Comparison of ENCODE assay signal across 30 cellular contexts in the genomic region with DNA sequence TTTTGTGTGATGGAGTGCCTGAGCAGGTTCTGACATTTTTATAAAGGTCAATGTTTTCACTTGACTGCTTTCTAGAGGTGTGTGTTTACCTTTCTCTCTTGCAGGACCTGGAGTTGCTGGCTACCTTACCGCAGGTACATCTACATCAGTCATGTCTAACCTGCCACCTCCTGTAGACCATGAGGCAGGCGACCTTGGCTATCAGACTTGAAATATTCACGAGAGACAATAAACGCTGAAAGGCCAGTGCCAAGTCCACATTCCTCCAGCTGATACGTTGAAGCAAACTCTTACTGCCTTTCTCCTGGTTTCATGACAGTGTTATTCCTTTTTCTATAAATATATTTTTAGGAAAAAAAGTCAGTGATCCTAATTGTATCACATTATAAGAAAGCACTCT. TPM values are rescaled to one million over a fixed set of nuclear protein-coding genes. Genes with fewer than 3 reads are reported as not detected.
"Had no signal": no experiment of that assay in that cellular context is flagged by ENCODE, and none has a peak within 500 bp of the region (broad histone marks: within the 10 kb centered on the region; RNA-seq: fewer than 3 reads in every experiment).

No MANE protein-coding gene starts in this region.

- H3K27ac Mint-ChIP-seq: activated CD8-positive, alpha-beta T cell treated with anti-CD3 and anti-CD28 coated beads, Interleukin-2, amount 10 ng/mL, durations not matched to agents 7 days and 5 days; activated naive CD8-positive, alpha-beta T cell treated with anti-CD3 and anti-CD28 coated beads, Interleukin-2, amount 10 ng/mL, durations not matched to agents 7 days and 5 days had no signal

- H3K27ac ChIP-seq: SK-N-MC had no signal

- H3K9me3 Mint-ChIP-seq: activated naive CD8-positive, alpha-beta T cell treated with anti-CD3 and anti-CD28 coated beads, Interleukin-2, amount 10 ng/mL, durations not matched to agents 7 days and 5 days; T-cell had no signal

- H3K4me3 ChIP-seq: K562, SK-N-MC had no signal

- H3K4me3 Mint-ChIP-seq: activated CD8-positive, alpha-beta T cell treated with anti-CD3 and anti-CD28 coated beads, Interleukin-2, amount 10 ng/mL, durations not matched to agents 7 days and 5 days; activated naive CD8-positive, alpha-beta T cell treated with anti-CD3 and anti-CD28 coated beads, Interleukin-2, amount 10 ng/mL, durations not matched to agents 7 days and 5 days; T-cell had no signal

- H3K27me3 Mint-ChIP-seq: activated naive CD8-positive, alpha-beta T cell treated with anti-CD3 and anti-CD28 coated beads, Interleukin-2, amount 10 ng/mL, durations not matched to agents 7 days and 5 days; T-cell had no signal

- ATAC-seq: activated CD4-positive, CD25-positive, alpha-beta regulatory T cell treated with anti-CD3 and anti-CD28 coated beads, Interleukin-2, amount 50 U/mL, for 24 hours; activated CD8-positive, alpha-beta T cell treated with anti-CD3 and anti-CD28 coated beads, Interleukin-2, amount 10 ng/mL, durations not matched to agents 7 days and 5 days; K562; Panc1; Right ventricle myocardium inferior; T-cell had no signal

- FAIRE-seq: bronchial epithelial cell, K562, TTC549 had no signal

- DNase-seq: activated CD4-positive, alpha-beta T cell treated with anti-CD3 and anti-CD28 coated beads for 4 hours; activated CD4-positive, alpha-beta T cell treated with anti-CD3 and anti-CD28 coated beads, Interleukin-2, amount 50 U/mL, for 4 hours; activated CD8-positive, alpha-beta memory T cell treated with anti-CD3 and anti-CD28 coated beads, Interleukin-2, amount 50 U/mL, for 48 hours; activated CD8-positive, alpha-beta T cell treated with anti-CD3 and anti-CD28 coated beads, Interleukin-2, amount 10 ng/mL, durations not matched to agents 7 days and 5 days; activated naive CD4-positive, alpha-beta T cell treated with anti-CD3 and anti-CD28 coated beads, Interleukin-2, amount 50 U/mL, for 16 hours; activated naive CD8-positive, alpha-beta T cell treated with anti-CD3 and anti-CD28 coated beads, Interleukin-2, amount 10 ng/mL, durations not matched to agents 7 days and 5 days; activated T-cell treated with anti-CD3 and anti-CD28 coated beads, Interleukin-2, amount 50 U/mL, for 1 hour; aorta; central memory CD4-positive, alpha-beta T cell; Karpas-422; NCI-H1105 treated with DMSO at 0.1 percent for 48 hours; NCI-H1436 treated with DMSO at 0.1 percent for 48 hours; NCI-H187 treated with DMSO at 0.1 percent for 48 hours; NCI-H2081 treated with DMSO at 0.1 percent for 48 hours; NCI-H446; NCI-H526; NCI-H774; NK-92 treated with Interleukin-12 subunit alpha and Interleukin-12 subunit beta, amount 100 ng/mL, for 24 hours; OCI-M1; RPMI8226; T-cell; T-helper 2 cell; T1000 had no signal

RNA-seq across cellular contexts. Expression of gene ACKR4, which starts 59.0 kb away (rescaled TPM):
- total RNA-seq: activated CD8-positive, alpha-beta T cell treated with anti-CD3 and anti-CD28 coated beads, Interleukin-2, amount 10 ng/mL, durations not matched to agents 7 days and 5 days; activated naive CD8-positive, alpha-beta T cell treated with anti-CD3 and anti-CD28 coated beads, Interleukin-2, amount 10 ng/mL, durations not matched to agents 7 days and 5 days; K562 had no signal
